ENCODE assay signal across 13 cellular contexts in the genomic region with DNA sequence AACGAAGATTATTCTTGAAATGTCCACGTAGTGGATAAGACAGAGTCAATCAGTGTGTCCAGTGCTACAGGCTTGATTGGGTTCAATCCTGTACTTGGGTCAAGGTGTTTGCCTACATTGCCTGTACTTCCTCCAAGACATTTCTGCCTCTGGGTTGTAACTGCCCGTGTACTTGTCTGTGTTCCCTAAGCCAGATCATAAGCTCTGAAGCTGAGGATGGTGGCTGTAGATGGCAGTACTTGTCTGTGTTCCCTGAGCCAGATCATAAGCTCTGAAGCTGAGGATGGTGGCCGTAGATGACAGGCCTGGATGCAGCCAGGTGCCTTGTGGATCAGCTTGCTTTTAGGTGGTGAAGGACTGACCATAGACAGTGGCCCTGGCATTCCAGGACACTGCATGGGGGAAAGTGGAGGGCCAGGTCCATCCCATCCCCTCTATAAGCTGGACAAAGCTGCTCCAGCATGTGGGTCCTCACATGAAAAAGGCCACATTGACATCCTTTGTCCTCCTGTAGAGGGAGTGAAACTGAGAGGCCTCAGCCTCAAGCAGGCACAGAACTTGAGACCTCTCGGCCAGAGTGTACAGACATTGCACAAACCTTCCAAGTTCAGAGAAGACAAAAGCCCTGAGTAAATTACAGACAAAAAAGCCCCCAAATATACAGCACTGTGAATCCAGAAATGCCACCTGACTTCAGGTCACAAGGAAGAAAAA. TPM values are rescaled to one million over a fixed set of nuclear protein-coding genes. Genes with fewer than 3 reads are reported as not detected.
DNase-seq lines count a peak whose midpoint lies in the region; ATAC-seq and TF ChIP-seq lines count a peak whose summit lies in the region.
"Had no signal": no experiment of that assay in that cellular context is flagged by ENCODE, and none has a peak within 500 bp of the region (broad histone marks: within the 10 kb centered on the region; RNA-seq: fewer than 3 reads in every experiment).

No MANE protein-coding gene starts in this region.

- H3K9me3 Mint-ChIP-seq in HFFc6, result no peaks in the 10 kb centered on the region
- H3K9me3 Mint-ChIP-seq in activated T-cell treated with anti-CD3 and anti-CD28 coated beads, Interleukin-2, amount 50 U/mL, for 72 hours, result no peaks in the 10 kb centered on the region
- H3K9me3 Mint-ChIP-seq in naive thymus-derived CD4-positive, alpha-beta T cell, result no peaks in the 10 kb centered on the region

- no peak overlapping the region for H3K4me3 Mint-ChIP-seq in HFFc6
- H3K4me3 Mint-ChIP-seq in activated T-cell treated with anti-CD3 and anti-CD28 coated beads, Interleukin-2, amount 50 U/mL, for 72 hours, result peak overlapping the region; percentile 92 to 98
- H3K4me3 Mint-ChIP-seq in naive thymus-derived CD4-positive, alpha-beta T cell, result peak overlapping the region in 8 of 10 donors; percentile 13 to 98 (median 90)

- peak overlapping the region; percentile 15 for H3K27ac Mint-ChIP-seq in HFFc6
- H3K27ac Mint-ChIP-seq in activated T-cell treated with anti-CD3 and anti-CD28 coated beads, Interleukin-2, amount 50 U/mL, for 72 hours, result peak overlapping the region; percentile 51
- H3K27ac Mint-ChIP-seq in naive thymus-derived CD4-positive, alpha-beta T cell, result peak overlapping the region in 7 of 9 donors; percentile 14 to 88 (median 58)

- H3K4me1 ChIP-seq in naive thymus-derived CD4-positive, alpha-beta T cell (ENCODE audit: control insufficient read depth in 2 of 2, insufficient read depth in 2 of 2, low read length in 2 of 2), result peaks cover 5 to 19% of the 10 kb centered on the region in 2 donors

- H3K36me3 Mint-ChIP-seq in HFFc6 (ENCODE audit: low read depth), result peaks cover 40% of the 10 kb centered on the region
- peaks cover 6 to 25% of the 10 kb centered on the region in 2 donors for H3K36me3 Mint-ChIP-seq in activated T-cell treated with anti-CD3 and anti-CD28 coated beads, Interleukin-2, amount 50 U/mL, for 72 hours (ENCODE audit: insufficient read depth in 2 of 2)
- H3K36me3 Mint-ChIP-seq in naive thymus-derived CD4-positive, alpha-beta T cell, result peaks cover 0 to 21% (median 16%) of the 10 kb centered on the region in 5 donors

- intact Hi-C loops in naive thymus-derived CD4-positive, alpha-beta T cell (cut with micrococcal nuclease), result loop anchor here in 1 of 2 donors (2.0 kb wide), 1 partner anchor 201 kb away; the partner anchor contains the start of gene MTOR

- peaks cover 18% of the 10 kb centered on the region for H3K4me1 Mint-ChIP-seq in HFFc6 (ENCODE audit: low read depth)
- peaks cover 60% of the 10 kb centered on the region for H3K4me1 Mint-ChIP-seq in activated T-cell treated with anti-CD3 and anti-CD28 coated beads, Interleukin-2, amount 50 U/mL, for 72 hours (ENCODE audit: low read depth)
- H3K4me1 Mint-ChIP-seq in naive thymus-derived CD4-positive, alpha-beta T cell, result peaks cover 6 to 37% (median 24%) of the 10 kb centered on the region in 7 donors

- ATAC-seq in activated T-cell treated with anti-CD3 and anti-CD28 coated beads, Interleukin-2, amount 50 U/mL, for 72 hours (replicated peaks in 1 of 2), result no peak
- no peak for ATAC-seq in naive thymus-derived CD4-positive, alpha-beta T cell
- ATAC-seq in GM18868 (IDR thresholded peaks at IDR 0.05; ENCODE audit: unreplicated experiment), result no peak

- POLR2A ChIA-PET in naive thymus-derived CD4-positive, alpha-beta T cell (lab: Charles Lee), result interaction anchor here (0.6 to 2.9 kb wide), 6 partner anchors 9 to 919 kb away, joined by 3 to 12 read pairs (median 4); partner anchors contain the start of genes EXOSC10, MFN2 and TARDBP

- CTCF ChIA-PET in naive thymus-derived CD4-positive, alpha-beta T cell (lab: Charles Lee), result interaction anchor here (2.0 to 2.3 kb wide), 2 partner anchors 24 kb away, joined by 8 to 11 read pairs; no protein-coding TSS in a partner anchor

- peaks cover 0 to 4% (median 0%) of the 10 kb centered on the region in 3 experiments for H3K9me3 ChIP-seq in naive thymus-derived CD4-positive, alpha-beta T cell (ENCODE audit: control insufficient read depth in 2 of 3, low read length in 3 of 3)

- no peaks in the 10 kb centered on the region; the same call in 1 of the 2 replicates for H3K27me3 Mint-ChIP-seq in HFFc6 (ENCODE audit: insufficient read depth)
- H3K27me3 Mint-ChIP-seq in activated T-cell treated with anti-CD3 and anti-CD28 coated beads, Interleukin-2, amount 50 U/mL, for 72 hours (ENCODE audit: low read depth), result no peaks in the 10 kb centered on the region
- no peaks in the 10 kb centered on the region for H3K27me3 Mint-ChIP-seq in naive thymus-derived CD4-positive, alpha-beta T cell

- peaks cover 3 to 24% (median 9%) of the 10 kb centered on the region in 3 experiments for H3K36me3 ChIP-seq in naive thymus-derived CD4-positive, alpha-beta T cell (ENCODE audit: control insufficient read depth in 2 of 3, insufficient read depth in 3 of 3, low read length in 3 of 3)

- H3K27me3 ChIP-seq in naive thymus-derived CD4-positive, alpha-beta T cell (ENCODE audit: control insufficient read depth in 2 of 2, insufficient read depth in 2 of 2, low read length in 2 of 2), result no peaks in the 10 kb centered on the region

- TF ChIP-seq CTCF in HFFc6 (IDR thresholded peaks at IDR 0.05), result no peak

- H3K27ac ChIP-seq in naive thymus-derived CD4-positive, alpha-beta T cell (ENCODE audit: low read depth, low read length), result no peak overlapping the region
- H3K27ac ChIP-seq: left ventricle myocardium inferior had no signal

- DNase-seq in DMS53 (lab: John Stamatoyannopoulos, UW) (peak; percentile 36), DMS53 treated with DMSO at 0.1 percent for 48 hours (lab: John Stamatoyannopoulos, UW; ENCODE audit: unreplicated experiment) (no peak), HFFc6 (no peak), iPS-NIHi11 (ENCODE audit: low spot score) (no peak), NCI-H146 treated with DMSO at 0.1 percent for 48 hours (lab: John Stamatoyannopoulos, UW; ENCODE audit: unreplicated experiment) (no peak)
- no peak for DNase-seq in activated T-cell treated with anti-CD3 and anti-CD28 coated beads, Interleukin-2, amount 50 U/mL, for 72 hours
- DNase-seq in naive thymus-derived CD4-positive, alpha-beta T cell, result no peak
- DNase-seq: 8988T, foreskin melanocyte, left ventricle myocardium inferior, NCI-H1694 had no signal

- H3K4me3 ChIP-seq in naive thymus-derived CD4-positive, alpha-beta T cell (ENCODE audit: low read length), result no peak overlapping the region

RNA-seq across cellular contexts. Expression of gene SRM, which starts 2.0 kb away (rescaled TPM):
- total RNA-seq in HFFc6 (2021; fragmentation: NEBNext Ultra II Directional; extraction: Animal tissue kit (Norgen Biotek cat#: 25700)), result 100 to 1,000 TPM; 262 to 308 (median 295) TPM
- 10 to 100 TPM; 58.8 to 77.5 TPM for total RNA-seq in activated T-cell treated with anti-CD3 and anti-CD28 coated beads, Interleukin-2, amount 50 U/mL, for 72 hours
- 100 to 1,000 TPM in 1 of 5 experiments, 10 to 100 TPM in 4; 30.9 to 116 (median 44.1) TPM for total RNA-seq in naive thymus-derived CD4-positive, alpha-beta T cell
- 100 to 1,000 TPM in 1 of 2 donors, 10 to 100 TPM in 1; 75.6 to 128 TPM for polyA plus RNA-seq in naive thymus-derived CD4-positive, alpha-beta T cell

RNA-seq across cellular contexts. Expression of gene MASP2, which starts 14.8 kb away (rescaled TPM):
- under 1 TPM in 1 of 6 experiments, not detected in 5; 0.12 TPM for total RNA-seq in HFFc6 (2021; fragmentation: NEBNext Ultra II Directional; extraction: Animal tissue kit (Norgen Biotek cat#: 25700))
- under 1 TPM; 0.19 to 0.56 TPM for total RNA-seq in activated T-cell treated with anti-CD3 and anti-CD28 coated beads, Interleukin-2, amount 50 U/mL, for 72 hours
- under 1 TPM in 1 of 5 experiments, not detected in 4; 0.72 TPM for total RNA-seq in naive thymus-derived CD4-positive, alpha-beta T cell
- polyA plus RNA-seq in naive thymus-derived CD4-positive, alpha-beta T cell, result under 1 TPM in 1 of 2 donors, not detected in 1; 0.13 TPM
- total RNA-seq: left ventricle myocardium inferior, renal cortical epithelial cell had no signal

RNA-seq across cellular contexts. Expression of gene EXOSC10, which starts 37.9 kb away (rescaled TPM):
- total RNA-seq in HFFc6 (2021; fragmentation: NEBNext Ultra II Directional; extraction: Animal tissue kit (Norgen Biotek cat#: 25700)), result 10 to 100 TPM; 40.1 to 49.4 (median 47.5) TPM
- 10 to 100 TPM; 70.2 to 84.6 TPM for total RNA-seq in activated T-cell treated with anti-CD3 and anti-CD28 coated beads, Interleukin-2, amount 50 U/mL, for 72 hours
- 10 to 100 TPM; 72.0 to 83.4 (median 80.9) TPM for total RNA-seq in naive thymus-derived CD4-positive, alpha-beta T cell
- 10 to 100 TPM; 33.9 to 55.1 TPM for polyA plus RNA-seq in naive thymus-derived CD4-positive, alpha-beta T cell

RNA-seq across cellular contexts. Expression of gene TARDBP, which starts 49.4 kb away (rescaled TPM):
- total RNA-seq in HFFc6 (2021; fragmentation: NEBNext Ultra II Directional; extraction: Animal tissue kit (Norgen Biotek cat#: 25700)), result 100 to 1,000 TPM; 133 to 178 (median 171) TPM
- total RNA-seq in activated T-cell treated with anti-CD3 and anti-CD28 coated beads, Interleukin-2, amount 50 U/mL, for 72 hours, result 100 to 1,000 TPM; 149 to 156 TPM
- 100 to 1,000 TPM; 114 to 196 (median 174) TPM for total RNA-seq in naive thymus-derived CD4-positive, alpha-beta T cell
- polyA plus RNA-seq in naive thymus-derived CD4-positive, alpha-beta T cell, result 10 to 100 TPM; 55.0 to 80.4 TPM
